19 cellular contexts compared by ENCODE assay signal in genomic region chr22:33576205-33576604, GRCh38.
DNase-seq lines count a peak whose midpoint lies in the region; ATAC-seq and TF ChIP-seq lines count a peak whose summit lies in the region.
"Had no signal": no experiment of that assay in that cellular context is flagged by ENCODE, and none has a peak within 500 bp of the region (broad histone marks: within the 10 kb centered on the region; RNA-seq: fewer than 3 reads in every experiment).

No MANE protein-coding gene starts in this region.

- H3K9me3 ChIP-seq in BLaER1 (no peaks in the 10 kb centered on the region), hepatocyte (ENCODE audit: low read depth) (no peaks in the 10 kb centered on the region)
- H3K9me3 ChIP-seq: MG63, Peyer's patch had no signal

- H3K36me3 ChIP-seq in BLaER1 (0 out of 2 replicates have a peak, but pooled peaks cover 9% of the 10 kb centered on the region), hepatocyte (replicated peaks; ENCODE audit: insufficient read depth, low read depth) (no peaks in the 10 kb centered on the region)
- H3K36me3 ChIP-seq: MG63, Peyer's patch had no signal

- no peaks in the 10 kb centered on the region for H3K27me3 Mint-ChIP-seq in stimulated activated memory B cell treated with anti-CD40 and anti-IgM and Interleukin-4, amounts not matched to agents 10 μg/mL and 1 μg/mL and 100 μg/mL, for 72 hours
- H3K27me3 Mint-ChIP-seq: CD4-positive, alpha-beta memory T cell had no signal

- H3K4me3 Mint-ChIP-seq in stimulated activated memory B cell treated with anti-CD40 and anti-IgM and Interleukin-4, amounts not matched to agents 10 μg/mL and 1 μg/mL and 100 μg/mL, for 72 hours = no peak overlapping the region
- H3K4me3 Mint-ChIP-seq: CD4-positive, alpha-beta memory T cell had no signal

- DNase-seq in NAMALWA (ENCODE audit: low spot score) (peak; percentile 21), hepatocyte (ENCODE audit: low spot score) (no peak)
- DNase-seq: C1 segment of cervical spinal cord; CD4-positive, alpha-beta memory T cell; COR-L47; DMS53; IMR-90; KG1; MG63; NCI-H2029 treated with DMSO at 0.1 percent for 48 hours; NCI-H69; OCI-M1; Peyer's patch; SHP77 treated with DMSO at 0.1 percent for 48 hours had no signal

- no peaks in the 10 kb centered on the region for H3K36me3 Mint-ChIP-seq in stimulated activated memory B cell treated with anti-CD40 and anti-IgM and Interleukin-4, amounts not matched to agents 10 μg/mL and 1 μg/mL and 100 μg/mL, for 72 hours
- H3K36me3 Mint-ChIP-seq: CD4-positive, alpha-beta memory T cell had no signal

- H3K4me3 ChIP-seq in BLaER1 (no peak overlapping the region), hepatocyte (no peak overlapping the region)
- H3K4me3 ChIP-seq: MG63, Peyer's patch had no signal

- peak overlapping the region; percentile 38 for H3K27ac Mint-ChIP-seq in stimulated activated memory B cell treated with anti-CD40 and anti-IgM and Interleukin-4, amounts not matched to agents 10 μg/mL and 1 μg/mL and 100 μg/mL, for 72 hours
- H3K27ac Mint-ChIP-seq: CD4-positive, alpha-beta memory T cell had no signal

- no peak for TF ChIP-seq CTCF in hepatocyte (IDR thresholded peaks at IDR 0.05; ENCODE audit: poor library complexity)

- WGBS in hepatocyte (ENCODE audit: low lambda C conversion rate, missing lambda C conversion rate) = 86% methylated on average over 3 of the region's 3 CpGs

- H3K4me1 ChIP-seq in BLaER1 = peaks cover 79% of the 10 kb centered on the region
- H3K4me1 ChIP-seq in hepatocyte (ENCODE audit: insufficient read depth) = peaks cover 27% of the 10 kb centered on the region

- H3K9me3 Mint-ChIP-seq in stimulated activated memory B cell treated with anti-CD40 and anti-IgM and Interleukin-4, amounts not matched to agents 10 μg/mL and 1 μg/mL and 100 μg/mL, for 72 hours = no peaks in the 10 kb centered on the region

- no peak overlapping the region for H2AFZ ChIP-seq in hepatocyte

- H3K4me1 Mint-ChIP-seq in stimulated activated memory B cell treated with anti-CD40 and anti-IgM and Interleukin-4, amounts not matched to agents 10 μg/mL and 1 μg/mL and 100 μg/mL, for 72 hours = peaks cover 59% of the 10 kb centered on the region
- H3K4me1 Mint-ChIP-seq: CD4-positive, alpha-beta memory T cell had no signal

- no peak for ATAC-seq in stimulated activated memory B cell treated with anti-CD40 and anti-IgM and Interleukin-4, amounts not matched to agents 10 μg/mL and 1 μg/mL and 100 μg/mL, for 72 hours
- ATAC-seq in HG03135 (IDR thresholded peaks at IDR 0.05; ENCODE audit: unreplicated experiment) (no peak), HG03139 (IDR thresholded peaks at IDR 0.05; ENCODE audit: unreplicated experiment) (no peak), HG03097 (IDR thresholded peaks at IDR 0.05; ENCODE audit: low FRiP score, unreplicated experiment) (no peak)

- H3K4me2 ChIP-seq in BLaER1 = peak overlapping the region; percentile 61
- peak overlapping the region; percentile 66 for H3K4me2 ChIP-seq in hepatocyte

- no peak overlapping the region for H3K9ac ChIP-seq in BLaER1

- H3K79me2 ChIP-seq in hepatocyte = peaks cover 18% of the 10 kb centered on the region

- H3K27me3 ChIP-seq in BLaER1 (no peaks in the 10 kb centered on the region), hepatocyte (no peaks in the 10 kb centered on the region)
- H3K27me3 ChIP-seq: MG63, Peyer's patch had no signal

- H3K9me2 ChIP-seq in hepatocyte (replicated peaks; ENCODE audit: insufficient read depth) = no peaks in the 10 kb centered on the region

- no peak overlapping the region for H3K27ac ChIP-seq in BLaER1
- H3K27ac ChIP-seq in hepatocyte = peak overlapping the region; percentile 51
- H3K27ac ChIP-seq: Peyer's patch had no signal

- no peaks in the 10 kb centered on the region for H4K20me1 ChIP-seq in BLaER1
- no peaks in the 10 kb centered on the region for H4K20me1 ChIP-seq in hepatocyte (ENCODE audit: insufficient read depth, poor library complexity, severe bottlenecking)
